1 cellular context compared by ENCODE assay signal in the genomic region with DNA sequence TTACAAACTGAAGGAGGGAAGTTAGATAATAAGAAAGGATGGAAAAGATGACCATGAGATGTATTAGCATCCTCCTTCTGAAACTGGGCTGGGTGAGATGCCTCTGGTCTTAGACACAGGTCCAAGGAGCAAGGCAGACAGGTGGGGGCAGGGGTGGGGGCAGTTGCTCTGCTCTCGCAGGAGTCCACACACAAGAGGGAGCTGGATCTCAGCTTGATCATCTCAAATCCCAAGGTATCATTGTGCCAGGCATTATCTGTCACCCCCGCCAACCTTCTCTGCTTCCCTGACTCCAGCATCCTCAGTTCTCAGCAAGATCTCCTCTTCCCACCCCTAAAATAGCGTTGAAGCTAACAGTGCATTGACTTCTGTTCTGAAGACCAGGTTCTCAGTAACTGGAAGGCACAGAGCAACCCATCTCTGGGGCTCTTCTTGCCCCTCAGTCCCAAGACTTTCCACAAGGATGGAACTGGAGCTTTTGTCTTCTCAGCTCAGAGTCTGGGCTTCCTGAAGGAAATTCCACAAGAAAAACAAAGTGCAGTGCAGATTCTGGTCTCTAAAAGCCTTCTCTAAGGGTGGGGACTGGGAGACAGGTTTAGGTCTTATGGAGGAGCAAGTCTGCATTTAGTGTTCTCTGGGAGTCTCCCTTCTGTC.
TF ChIP-seq lines count a peak whose summit lies in the region.

No MANE protein-coding gene starts in this region.

TF ChIP-seq in HepG2, 621 proteins besides CTCF, POLR2A, EP300 and RAD21:
- TF ChIP-seq ZBTB21 (CRISPR knock-in tag; IDR thresholded peaks at IDR 0.05): no peak
- 0 out of 2 replicates have a peak, but pooled peaks have one; percentile 3 for TF ChIP-seq ZNF879 (CRISPR knock-in tag; IDR thresholded peaks at IDR 0.05)
